Comparison of ENCODE assay signal across 8 cellular contexts in the genomic region with DNA sequence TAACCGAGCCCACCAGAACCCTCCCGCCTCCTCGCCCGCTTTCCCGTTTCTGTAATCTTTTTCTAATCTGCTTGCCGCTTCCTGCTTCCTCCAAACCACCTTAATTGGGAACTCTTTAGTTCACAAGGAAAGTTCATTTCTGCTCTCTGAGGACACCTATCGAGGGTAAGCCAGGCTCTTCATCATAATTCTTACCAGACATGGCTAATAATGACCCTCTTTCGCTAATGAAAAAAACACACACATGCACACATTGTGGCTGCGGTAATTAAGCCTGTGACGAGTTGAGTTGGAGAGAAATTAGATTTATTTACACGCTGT.
DNase-seq lines count a peak whose midpoint lies in the region; ATAC-seq and TF ChIP-seq lines count a peak whose summit lies in the region.

No MANE protein-coding gene starts in this region.

- H3K4me3 Mint-ChIP-seq in nephron progenitor cell = peak overlapping the region; percentile 75

- peaks cover 78% of the 10 kb centered on the region for H3K4me1 Mint-ChIP-seq in nephron progenitor cell

- no peak overlapping the region for H3K9ac ChIP-seq in DND-41 (ENCODE audit: low read depth, low read length)

- H3K9me3 Mint-ChIP-seq in nephron progenitor cell = no peaks in the 10 kb centered on the region

- no peaks in the 10 kb centered on the region for H3K9me3 ChIP-seq in DND-41 (ENCODE audit: insufficient read depth, low read length, severe bottlenecking)

- peaks cover 9% of the 10 kb centered on the region for H3K27me3 Mint-ChIP-seq in nephron progenitor cell (ENCODE audit: low read depth, poor library complexity)

- H3K4me3 ChIP-seq in DND-41 (ENCODE audit: low read depth in 1 of 2, low read length in 2 of 2) = no peak overlapping the region
- H3K4me3 ChIP-seq in fibroblast of the aortic adventitia (ENCODE audit: low read depth, low read length) = peak overlapping the region; percentile 48

- no peak overlapping the region for H3K27ac ChIP-seq in DND-41 (ENCODE audit: low read length)

- H3K36me3 Mint-ChIP-seq in nephron progenitor cell (ENCODE audit: low read depth) = no peaks in the 10 kb centered on the region

- no peak overlapping the region for H3K4me2 ChIP-seq in DND-41 (ENCODE audit: insufficient read depth, low read length)

- H3K79me2 ChIP-seq in DND-41 (ENCODE audit: insufficient read depth, low read length) = no peaks in the 10 kb centered on the region

- H2AFZ ChIP-seq in DND-41 (ENCODE audit: low read depth, low read length) = no peak overlapping the region; the same call in 1 of the 2 replicates

- ATAC-seq in DND-41 (ENCODE audit: insufficient read depth, low read depth) = no peak
- no peak for ATAC-seq in GM19324 (IDR thresholded peaks at IDR 0.05; ENCODE audit: low FRiP score, unreplicated experiment)
- no peak for ATAC-seq in HG02588 (IDR thresholded peaks at IDR 0.05; ENCODE audit: unreplicated experiment)

- no peaks in the 10 kb centered on the region for H3K36me3 ChIP-seq in DND-41 (ENCODE audit: insufficient read depth, low read length)

- H4K20me1 ChIP-seq in DND-41 (ENCODE audit: insufficient read depth, low read length) = no peaks in the 10 kb centered on the region

- H3K4me1 ChIP-seq in DND-41 (ENCODE audit: insufficient read depth, low read length) = peaks cover 11% of the 10 kb centered on the region

- H3K27me3 ChIP-seq in DND-41 (ENCODE audit: insufficient read depth, low read length, poor library complexity) = peaks cover 6% of the 10 kb centered on the region

- peak overlapping the region; percentile 6 for H3K27ac Mint-ChIP-seq in nephron progenitor cell

- DNase-seq in DND-41 = no peak
- peak; percentile 16 for DNase-seq in OCI-M1 (lab: John Stamatoyannopoulos, UW)
- peak; percentile 71 for DNase-seq in fibroblast of the aortic adventitia (ENCODE audit: low read depth)
- no peak for DNase-seq in nephron progenitor cell
- DNase-seq in effector CD8-positive, alpha-beta T cell (lab: John Stamatoyannopoulos, UW) = no peak
- DNase-seq in stimulated activated naive CD4-positive, alpha-beta T cell treated with Interleukin-2 at 50 U/mL for 16 hours (lab: John Stamatoyannopoulos, UW) = no peak

- TF ChIP-seq CTCF in DND-41 (IDR thresholded peaks at IDR 0.05; ENCODE audit: borderline replicate concordance, extremely low read depth, low read length, poor library complexity, severe bottlenecking) (peak; percentile 30), fibroblast of the aortic adventitia (IDR thresholded peaks at IDR 0.05; ENCODE audit: insufficient read depth, low read length) (peak; percentile 78), nephron progenitor cell (IDR thresholded peaks at IDR 0.05) (no peak)

Comparison
In these comparisons a context has a peak if more than half of its experiments do, and no peak if none do; other contexts are left out.
1. DNase-seq: peak in OCI-M1 (single experiment) and fibroblast of the aortic adventitia (single experiment); none in DND-41 (single experiment), nephron progenitor cell (single experiment), effector CD8-positive, alpha-beta T cell (single experiment) and stimulated activated naive CD4-positive, alpha-beta T cell treated with Interleukin-2 at 50 U/mL for 16 hours (single experiment).